8 cellular contexts compared by ENCODE assay signal in genomic region chr19:1725100-1726064, GRCh38. TPM values are rescaled to one million over a fixed set of nuclear protein-coding genes. Genes with fewer than 3 reads are reported as not detected.
A peak's percentile ranks its signal among the peaks of the same experiment; 100 is the strongest.
DNase-seq lines count a peak whose midpoint lies in the region; ATAC-seq, FAIRE-seq and TF ChIP-seq lines count a peak whose summit lies in the region.
"Had no signal": no experiment of that assay in that cellular context is flagged by ENCODE, and none has a peak within 500 bp of the region (broad histone marks: within the 10 kb centered on the region; RNA-seq: fewer than 3 reads in every experiment).

No MANE protein-coding gene starts in this region.

- ATAC-seq in left cardiac atrium: peak; percentile 86 to 92

- DNase-seq in GM12891 (ENCODE audit: insufficient read length, low spot score) (peak; percentile 70), NCI-H2227 treated with DMSO at 0.1 percent for 48 hours (lab: John Stamatoyannopoulos, UW) (peak; percentile 47), left cardiac atrium (peak; percentile 57), progenitor cell of endocrine pancreas (ENCODE audit: low spot score, unreplicated experiment) (peak; percentile 86), NCI-H187 treated with DMSO at 0.1 percent for 48 hours (lab: John Stamatoyannopoulos, UW) (no peak), RCC 7860 (ENCODE audit: low spot score) (no peak)
- peak; percentile 60 for DNase-seq in activated naive CD8-positive, alpha-beta T cell treated with anti-CD3 and anti-CD28 coated beads for 36 hours

- no peaks in the 10 kb centered on the region for H3K9me3 Mint-ChIP-seq in activated naive CD8-positive, alpha-beta T cell treated with anti-CD3 and anti-CD28 coated beads for 36 hours
- H3K9me3 Mint-ChIP-seq in progenitor cell of endocrine pancreas (ENCODE audit: low read depth): no peaks in the 10 kb centered on the region
- H3K9me3 Mint-ChIP-seq: T-helper 1 cell treated with Interleukin-12 subunit alpha and Interleukin-12 subunit beta and Interleukin-4 antibody, amounts not matched to agents 30 μg/mL and 1 μg/mL, for 36 hours had no signal

- no peak for TF ChIP-seq POLR2A in GM12891 (IDR thresholded peaks at IDR 0.05; ENCODE audit: low read depth, low read length)

- FAIRE-seq in GM12891 (lab: Jason Lieb, UNC) (no peak), RCC 7860 (lab: Jason Lieb, UNC) (no peak)

- peaks cover 2% of the 10 kb centered on the region for H3K4me1 Mint-ChIP-seq in activated naive CD8-positive, alpha-beta T cell treated with anti-CD3 and anti-CD28 coated beads for 36 hours
- peaks cover 6% of the 10 kb centered on the region for H3K4me1 Mint-ChIP-seq in progenitor cell of endocrine pancreas (ENCODE audit: low read depth)

- no peak for TF ChIP-seq CTCF in progenitor cell of endocrine pancreas (IDR thresholded peaks at IDR 0.05; ENCODE audit: unreplicated experiment)

- H3K4me3 Mint-ChIP-seq in activated naive CD8-positive, alpha-beta T cell treated with anti-CD3 and anti-CD28 coated beads for 36 hours: peak overlapping the region; percentile 62
- H3K4me3 Mint-ChIP-seq in progenitor cell of endocrine pancreas (ENCODE audit: low read depth): peak overlapping the region; percentile 65

- intact Hi-C loops in left cardiac atrium (cut with DNase I): no loop called here

- H3K27me3 Mint-ChIP-seq in activated naive CD8-positive, alpha-beta T cell treated with anti-CD3 and anti-CD28 coated beads for 36 hours: peaks cover 55% of the 10 kb centered on the region
- peaks cover 14% of the 10 kb centered on the region for H3K27me3 Mint-ChIP-seq in progenitor cell of endocrine pancreas

- no peaks in the 10 kb centered on the region for H3K36me3 Mint-ChIP-seq in activated naive CD8-positive, alpha-beta T cell treated with anti-CD3 and anti-CD28 coated beads for 36 hours
- no peaks in the 10 kb centered on the region for H3K36me3 Mint-ChIP-seq in progenitor cell of endocrine pancreas (ENCODE audit: insufficient read depth)

- H3K27ac Mint-ChIP-seq in activated naive CD8-positive, alpha-beta T cell treated with anti-CD3 and anti-CD28 coated beads for 36 hours: no peak overlapping the region
- no peak overlapping the region for H3K27ac Mint-ChIP-seq in progenitor cell of endocrine pancreas
- H3K27ac Mint-ChIP-seq: T-helper 1 cell treated with Interleukin-12 subunit alpha and Interleukin-12 subunit beta and Interleukin-4 antibody, amounts not matched to agents 30 μg/mL and 1 μg/mL, for 36 hours had no signal

TF ChIP-seq in GM12891, 5 proteins besides CTCF, POLR2A, EP300 and RAD21:
- TF ChIP-seq PAX5 (IDR thresholded peaks at IDR 0.05; ENCODE audit: insufficient read depth, low read length, severe bottlenecking): no peak
TF ChIP-seq in GM12891: peak in this region for 0.

RNA-seq across cellular contexts. Expression of gene ONECUT3, which starts 27.9 kb away (rescaled TPM):
- polyA plus RNA-seq in GM12891 (2012; ENCODE audit: low read depth, missing spikeins): not detected
- total RNA-seq in activated naive CD8-positive, alpha-beta T cell treated with anti-CD3 and anti-CD28 coated beads for 36 hours: not detected
- total RNA-seq in left cardiac atrium (not detected), progenitor cell of endocrine pancreas (41.9 and 42.9 TPM in 2 replicates)

Comparison
In these comparisons a context has a peak if more than half of its experiments do, and no peak if none do; other contexts are left out.
1. DNase-seq: peak in GM12891 (single experiment), NCI-H2227 treated with DMSO at 0.1 percent for 48 hours (single experiment), activated naive CD8-positive, alpha-beta T cell treated with anti-CD3 and anti-CD28 coated beads for 36 hours (single experiment), left cardiac atrium (single experiment) and progenitor cell of endocrine pancreas (single experiment); none in NCI-H187 treated with DMSO at 0.1 percent for 48 hours (single experiment) and RCC 7860 (single experiment).
2. RNA of gene ONECUT3, which starts 27.9 kb away (total RNA-seq): 41.9 to 42.9 TPM in progenitor cell of endocrine pancreas; not detected in activated naive CD8-positive, alpha-beta T cell treated with anti-CD3 and anti-CD28 coated beads for 36 hours and not detected in left cardiac atrium; every median in the first group is over 10 times any median in the second.